ENCODE assay signal across 9 cellular contexts in the genomic region with DNA sequence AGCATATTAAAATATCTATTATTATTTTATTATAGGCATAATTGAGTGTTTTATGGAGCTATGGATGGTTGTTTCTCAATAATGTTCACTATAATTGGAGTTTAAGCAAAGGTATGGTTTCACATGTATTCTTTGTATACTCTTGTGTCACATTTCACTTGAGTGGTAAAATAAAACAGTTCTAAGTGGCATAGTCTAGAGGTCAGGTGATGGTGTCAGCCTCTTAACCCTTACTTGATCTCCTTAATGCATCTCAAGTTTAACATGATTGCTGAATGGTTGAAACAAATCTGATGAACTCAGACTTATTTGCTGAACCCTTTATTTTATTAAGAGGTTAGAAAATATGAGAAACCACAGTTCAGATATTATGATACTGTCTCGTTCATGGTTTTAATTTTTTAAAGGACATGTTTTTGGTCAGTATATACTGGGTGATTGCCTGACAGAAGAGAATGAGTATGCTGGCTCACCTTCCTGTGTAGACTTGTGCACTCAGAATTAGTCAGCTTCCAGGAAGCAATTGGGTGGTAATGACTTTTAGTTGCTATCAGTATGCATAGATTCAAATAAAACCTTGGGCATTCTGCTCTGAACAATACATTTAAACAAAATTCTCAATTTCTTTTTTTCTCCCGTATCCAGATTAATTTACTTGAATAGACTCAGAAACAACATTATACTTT. TPM values are rescaled to one million over a fixed set of nuclear protein-coding genes. Genes with fewer than 3 reads are reported as not detected.
DNase-seq lines count a peak whose midpoint lies in the region; ATAC-seq and TF ChIP-seq lines count a peak whose summit lies in the region.
"Had no signal": no experiment of that assay in that cellular context is flagged by ENCODE, and none has a peak within 500 bp of the region (broad histone marks: within the 10 kb centered on the region; RNA-seq: fewer than 3 reads in every experiment).

No MANE protein-coding gene starts in this region.

- no peaks in the 10 kb centered on the region for H3K27me3 ChIP-seq in ACC112 (ENCODE audit: insufficient read depth, low read length)

- H3K4me1 Mint-ChIP-seq in WTC11: peaks cover 10% of the 10 kb centered on the region
- H3K4me1 Mint-ChIP-seq in nephron progenitor cell: peaks cover 5% of the 10 kb centered on the region

- CTCF ChIA-PET in WTC11 (lab: Charles Lee): no interaction called here

- H3K4me3 ChIP-seq in ACC112 (ENCODE audit: low read depth, low read length): peak overlapping the region; percentile 48

- peaks cover 45% of the 10 kb centered on the region for H3K79me2 ChIP-seq in ACC112 (ENCODE audit: control insufficient read depth, insufficient read depth, low read length, unreplicated experiment)

- no peak for TF ChIP-seq CTCF in WTC11 (IDR thresholded peaks at IDR 0.05)
- no peak for TF ChIP-seq CTCF in nephron progenitor cell (IDR thresholded peaks at IDR 0.05)

- H3K9me3 Mint-ChIP-seq in WTC11: peaks cover 16% of the 10 kb centered on the region
- H3K9me3 Mint-ChIP-seq in nephron progenitor cell: peaks cover 38% of the 10 kb centered on the region

- peak; percentile 58 for ATAC-seq in GM21423 (IDR thresholded peaks at IDR 0.05; ENCODE audit: unreplicated experiment)
- ATAC-seq in WTC11: no peak
- ATAC-seq: Right ventricle myocardium inferior had no signal

- H3K36me3 ChIP-seq in ACC112 (ENCODE audit: insufficient read depth, low read length): no peaks in the 10 kb centered on the region

- POLR2A ChIA-PET in WTC11 (lab: Charles Lee): no interaction called here

- H3K4me3 Mint-ChIP-seq in WTC11: no peak overlapping the region
- no peak overlapping the region for H3K4me3 Mint-ChIP-seq in nephron progenitor cell

- 0 out of 2 replicates have a peak overlapping the region, but pooled peaks have one; percentile 37 for H3K27ac Mint-ChIP-seq in WTC11
- H3K27ac Mint-ChIP-seq in nephron progenitor cell: no peak overlapping the region

- no peak for DNase-seq in WTC11 (ENCODE audit: low spot score)
- DNase-seq in kidney glomerular epithelial cell (lab: John Stamatoyannopoulos, UW): peak; percentile 25
- no peak for DNase-seq in GDM1 (lab: John Stamatoyannopoulos, UW)
- no peak for DNase-seq in NCI-H748 (lab: John Stamatoyannopoulos, UW; ENCODE audit: unreplicated experiment)
- DNase-seq in DMS 273 treated with DMSO at 0.1 percent for 48 hours (lab: John Stamatoyannopoulos, UW): no peak
- DNase-seq in nephron progenitor cell: no peak

- H3K36me3 Mint-ChIP-seq in WTC11 (peaks cover 21% of the 10 kb centered on the region), nephron progenitor cell (ENCODE audit: low read depth) (peaks cover 41% of the 10 kb centered on the region)

- no peaks in the 10 kb centered on the region for H3K27me3 Mint-ChIP-seq in WTC11 (ENCODE audit: low read depth)
- H3K27me3 Mint-ChIP-seq in nephron progenitor cell (ENCODE audit: low read depth, poor library complexity): no peaks in the 10 kb centered on the region

- H2AFZ ChIP-seq in ACC112 (ENCODE audit: low read length, unreplicated experiment): no peak overlapping the region

- peaks cover 23% of the 10 kb centered on the region for H3K4me1 ChIP-seq in ACC112 (ENCODE audit: control insufficient read depth, insufficient read depth, low read length, unreplicated experiment)

- H3K27ac ChIP-seq in ACC112 (ENCODE audit: low read depth, low read length): peak overlapping the region; percentile 98

TF ChIP-seq in WTC11, 78 proteins besides CTCF, POLR2A, EP300 and RAD21 (continues in another document):
- TF ChIP-seq, protein P1, sequence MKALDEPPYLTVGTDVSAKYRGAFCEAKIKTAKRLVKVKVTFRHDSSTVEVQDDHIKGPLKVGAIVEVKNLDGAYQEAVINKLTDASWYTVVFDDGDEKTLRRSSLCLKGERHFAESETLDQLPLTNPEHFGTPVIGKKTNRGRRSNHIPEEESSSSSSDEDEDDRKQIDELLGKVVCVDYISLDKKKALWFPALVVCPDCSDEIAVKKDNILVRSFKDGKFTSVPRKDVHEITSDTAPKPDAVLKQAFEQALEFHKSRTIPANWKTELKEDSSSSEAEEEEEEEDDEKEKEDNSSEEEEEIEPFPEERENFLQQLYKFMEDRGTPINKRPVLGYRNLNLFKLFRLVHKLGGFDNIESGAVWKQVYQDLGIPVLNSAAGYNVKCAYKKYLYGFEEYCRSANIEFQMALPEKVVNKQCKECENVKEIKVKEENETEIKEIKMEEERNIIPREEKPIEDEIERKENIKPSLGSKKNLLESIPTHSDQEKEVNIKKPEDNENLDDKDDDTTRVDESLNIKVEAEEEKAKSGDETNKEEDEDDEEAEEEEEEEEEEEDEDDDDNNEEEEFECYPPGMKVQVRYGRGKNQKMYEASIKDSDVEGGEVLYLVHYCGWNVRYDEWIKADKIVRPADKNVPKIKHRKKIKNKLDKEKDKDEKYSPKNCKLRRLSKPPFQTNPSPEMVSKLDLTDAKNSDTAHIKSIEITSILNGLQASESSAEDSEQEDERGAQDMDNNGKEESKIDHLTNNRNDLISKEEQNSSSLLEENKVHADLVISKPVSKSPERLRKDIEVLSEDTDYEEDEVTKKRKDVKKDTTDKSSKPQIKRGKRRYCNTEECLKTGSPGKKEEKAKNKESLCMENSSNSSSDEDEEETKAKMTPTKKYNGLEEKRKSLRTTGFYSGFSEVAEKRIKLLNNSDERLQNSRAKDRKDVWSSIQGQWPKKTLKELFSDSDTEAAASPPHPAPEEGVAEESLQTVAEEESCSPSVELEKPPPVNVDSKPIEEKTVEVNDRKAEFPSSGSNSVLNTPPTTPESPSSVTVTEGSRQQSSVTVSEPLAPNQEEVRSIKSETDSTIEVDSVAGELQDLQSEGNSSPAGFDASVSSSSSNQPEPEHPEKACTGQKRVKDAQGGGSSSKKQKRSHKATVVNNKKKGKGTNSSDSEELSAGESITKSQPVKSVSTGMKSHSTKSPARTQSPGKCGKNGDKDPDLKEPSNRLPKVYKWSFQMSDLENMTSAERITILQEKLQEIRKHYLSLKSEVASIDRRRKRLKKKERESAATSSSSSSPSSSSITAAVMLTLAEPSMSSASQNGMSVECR (CRISPR knock-in tag; IDR thresholded peaks at IDR 0.05; ENCODE audit: borderline replicate concordance): no peak
- TF ChIP-seq, protein P2, sequence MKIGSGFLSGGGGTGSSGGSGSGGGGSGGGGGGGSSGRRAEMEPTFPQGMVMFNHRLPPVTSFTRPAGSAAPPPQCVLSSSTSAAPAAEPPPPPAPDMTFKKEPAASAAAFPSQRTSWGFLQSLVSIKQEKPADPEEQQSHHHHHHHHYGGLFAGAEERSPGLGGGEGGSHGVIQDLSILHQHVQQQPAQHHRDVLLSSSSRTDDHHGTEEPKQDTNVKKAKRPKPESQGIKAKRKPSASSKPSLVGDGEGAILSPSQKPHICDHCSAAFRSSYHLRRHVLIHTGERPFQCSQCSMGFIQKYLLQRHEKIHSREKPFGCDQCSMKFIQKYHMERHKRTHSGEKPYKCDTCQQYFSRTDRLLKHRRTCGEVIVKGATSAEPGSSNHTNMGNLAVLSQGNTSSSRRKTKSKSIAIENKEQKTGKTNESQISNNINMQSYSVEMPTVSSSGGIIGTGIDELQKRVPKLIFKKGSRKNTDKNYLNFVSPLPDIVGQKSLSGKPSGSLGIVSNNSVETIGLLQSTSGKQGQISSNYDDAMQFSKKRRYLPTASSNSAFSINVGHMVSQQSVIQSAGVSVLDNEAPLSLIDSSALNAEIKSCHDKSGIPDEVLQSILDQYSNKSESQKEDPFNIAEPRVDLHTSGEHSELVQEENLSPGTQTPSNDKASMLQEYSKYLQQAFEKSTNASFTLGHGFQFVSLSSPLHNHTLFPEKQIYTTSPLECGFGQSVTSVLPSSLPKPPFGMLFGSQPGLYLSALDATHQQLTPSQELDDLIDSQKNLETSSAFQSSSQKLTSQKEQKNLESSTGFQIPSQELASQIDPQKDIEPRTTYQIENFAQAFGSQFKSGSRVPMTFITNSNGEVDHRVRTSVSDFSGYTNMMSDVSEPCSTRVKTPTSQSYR (CRISPR knock-in tag; IDR thresholded peaks at IDR 0.05): no peak
- TF ChIP-seq, protein P3, sequence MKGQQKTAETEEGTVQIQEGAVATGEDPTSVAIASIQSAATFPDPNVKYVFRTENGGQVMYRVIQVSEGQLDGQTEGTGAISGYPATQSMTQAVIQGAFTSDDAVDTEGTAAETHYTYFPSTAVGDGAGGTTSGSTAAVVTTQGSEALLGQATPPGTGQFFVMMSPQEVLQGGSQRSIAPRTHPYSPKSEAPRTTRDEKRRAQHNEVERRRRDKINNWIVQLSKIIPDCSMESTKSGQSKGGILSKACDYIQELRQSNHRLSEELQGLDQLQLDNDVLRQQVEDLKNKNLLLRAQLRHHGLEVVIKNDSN (CRISPR knock-in tag; IDR thresholded peaks at IDR 0.05): no peak
- TF ChIP-seq HMGXB4 (CRISPR knock-in tag; IDR thresholded peaks at IDR 0.05): no peak
- TF ChIP-seq, protein P4, sequence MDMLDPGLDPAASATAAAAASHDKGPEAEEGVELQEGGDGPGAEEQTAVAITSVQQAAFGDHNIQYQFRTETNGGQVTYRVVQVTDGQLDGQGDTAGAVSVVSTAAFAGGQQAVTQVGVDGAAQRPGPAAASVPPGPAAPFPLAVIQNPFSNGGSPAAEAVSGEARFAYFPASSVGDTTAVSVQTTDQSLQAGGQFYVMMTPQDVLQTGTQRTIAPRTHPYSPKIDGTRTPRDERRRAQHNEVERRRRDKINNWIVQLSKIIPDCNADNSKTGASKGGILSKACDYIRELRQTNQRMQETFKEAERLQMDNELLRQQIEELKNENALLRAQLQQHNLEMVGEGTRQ (CRISPR knock-in tag; IDR thresholded peaks at IDR 0.05): no peak

RNA-seq across cellular contexts. Expression of gene SIPA1L1, which starts 51.6 kb away (rescaled TPM):
- total RNA-seq in WTC11 (2021): 68.3 to 76.6 TPM (median 71.0 TPM) in 3 replicates
